In genomic region chr16:30953511-30954124, GRCh38 we compare ENCODE assay signal across 1 cellular context.
TF ChIP-seq lines count a peak whose summit lies in the region.

No MANE protein-coding gene starts in this region.

TF ChIP-seq in HepG2, 621 proteins besides CTCF, POLR2A, EP300 and RAD21 (continued from another document and continues in another):
- TF ChIP-seq ZNF574 (CRISPR knock-in tag; IDR thresholded peaks at IDR 0.05) (peak; percentile 86), ZNF549 (CRISPR knock-in tag; IDR thresholded peaks at IDR 0.05) (no peak), ZNF761 (CRISPR knock-in tag; conservative IDR thresholded peaks at IDR 0.05) (0 out of 2 replicates have a peak, but pooled peaks have one; percentile 73), ZFP90 (CRISPR knock-in tag; IDR thresholded peaks at IDR 0.05; ENCODE audit: borderline replicate concordance) (no peak), SPEN (CRISPR knock-in tag; IDR thresholded peaks at IDR 0.05; ENCODE audit: low read depth) (no peak; the same call in 1 of the 2 replicates), GABPB1 (CRISPR knock-in tag; IDR thresholded peaks at IDR 0.05) (peak; percentile 59), GMEB1 (CRISPR knock-in tag; IDR thresholded peaks at IDR 0.05; ENCODE audit: borderline replicate concordance) (peak; percentile 47; the same call in 1 of the 2 replicates), REST (IDR thresholded peaks at IDR 0.05; ENCODE audit: borderline replicate concordance in 1 of 2, low read depth in 1 of 2, low read length in 2 of 2) (no peak), ZNF414 (CRISPR knock-in tag; IDR thresholded peaks at IDR 0.05) (no peak), FOXO1 (CRISPR knock-in tag; IDR thresholded peaks at IDR 0.05) (no peak), MNT (IDR thresholded peaks at IDR 0.05) (no peak), PITX1 (CRISPR knock-in tag; IDR thresholded peaks at IDR 0.05) (0 out of 2 replicates have a peak, but pooled peaks have one; percentile 23), ZNF407 (CRISPR knock-in tag; IDR thresholded peaks at IDR 0.05; ENCODE audit: not compliant biosample characterization) (peak; percentile 77), TBP (CRISPR knock-in tag; IDR thresholded peaks at IDR 0.05) (no peak), ZNF224 (CRISPR knock-in tag; IDR thresholded peaks at IDR 0.05) (0 out of 2 replicates have a peak, but pooled peaks have one; percentile 22), NFKBIZ (CRISPR knock-in tag; IDR thresholded peaks at IDR 0.05) (no peak), ZNF17 (CRISPR knock-in tag; IDR thresholded peaks at IDR 0.05) (no peak), ZBED4 (CRISPR knock-in tag; IDR thresholded peaks at IDR 0.05; ENCODE audit: borderline replicate concordance) (peak; percentile 38; the same call in 1 of the 2 replicates), E2F2 (CRISPR knock-in tag; IDR thresholded peaks at IDR 0.05; ENCODE audit: borderline replicate concordance) (no peak), MTF2 (CRISPR knock-in tag; IDR thresholded peaks at IDR 0.05; ENCODE audit: borderline replicate concordance) (no peak), RBM39 (IDR thresholded peaks at IDR 0.05; ENCODE audit: low read depth, low read length, poor library complexity, severe bottlenecking) (no peak), BATF2 (CRISPR knock-in tag; IDR thresholded peaks at IDR 0.05) (no peak), PLSCR1 (CRISPR knock-in tag; IDR thresholded peaks at IDR 0.05; ENCODE audit: borderline replicate concordance) (no peak), ZSCAN29 (CRISPR knock-in tag; conservative IDR thresholded peaks at IDR 0.05) (no peak; the same call in 1 of the 2 replicates)
